ENCODE assay signal across 8 cellular contexts in the genomic region with DNA sequence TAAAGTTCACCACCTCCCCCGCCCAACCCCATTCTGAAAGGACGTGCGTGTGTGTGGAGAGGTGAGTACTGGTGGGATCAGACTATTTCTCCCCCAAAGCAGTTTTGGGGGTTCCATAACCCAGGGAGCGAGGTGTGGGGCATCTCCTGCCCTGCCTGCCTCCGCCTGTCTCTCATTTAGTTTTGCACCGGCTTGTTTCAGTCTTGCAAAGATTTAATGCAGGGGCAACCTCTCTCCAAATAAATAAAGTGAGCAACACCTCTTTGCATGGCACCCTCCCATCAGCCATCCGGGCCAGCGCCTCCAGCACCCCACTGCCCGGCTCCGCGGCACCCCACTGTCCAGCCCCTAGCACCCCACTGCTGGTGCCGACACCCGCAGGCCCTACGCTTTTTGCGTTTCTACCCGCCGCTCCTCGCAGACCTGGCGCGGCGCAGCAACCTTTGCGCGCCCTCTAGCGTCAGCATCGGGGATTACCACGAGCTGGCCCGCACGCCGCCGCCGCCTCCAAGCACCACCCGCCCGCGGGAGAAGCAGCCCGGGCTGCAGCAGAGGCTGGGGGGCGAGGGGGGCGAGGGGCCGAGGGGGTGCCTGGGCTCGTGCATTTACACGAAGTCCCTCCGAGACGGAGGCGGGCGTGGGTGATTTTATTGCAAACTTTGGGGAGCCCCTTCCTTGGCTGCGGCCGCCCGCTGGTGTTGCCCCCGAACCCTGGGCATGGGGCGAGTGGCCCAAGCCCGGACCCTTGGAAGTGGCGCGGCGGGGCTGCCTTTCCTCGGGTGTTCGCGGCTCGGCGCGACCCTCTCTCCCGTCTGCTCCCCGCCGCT. TPM values are rescaled to one million over a fixed set of nuclear protein-coding genes. Genes with fewer than 3 reads are reported as not detected.
A peak's percentile ranks its signal among the peaks of the same experiment; 100 is the strongest.
DNase-seq lines count a peak whose midpoint lies in the region; ATAC-seq and TF ChIP-seq lines count a peak whose summit lies in the region.

No MANE protein-coding gene starts in this region.

- H3K4me2 ChIP-seq in OCI-LY3 (ENCODE audit: low read length) (peak overlapping the region; percentile 96), fibroblast of lung (ENCODE audit: extremely low read depth, insufficient read depth, low read length) (peak overlapping the region; percentile 95)

- TF ChIP-seq CTCF in OCI-LY3 (IDR thresholded peaks at IDR 0.05; ENCODE audit: low read depth, low read length) (peak; percentile 76), fibroblast of lung (conservative IDR thresholded peaks at IDR 0.05 in 1 of 2, IDR thresholded peaks at IDR 0.05 in 1 of 2; ENCODE audit: low read depth in 1 of 2, low read length in 2 of 2) (peak; percentile 63 to 77)

- H3K27me3 Mint-ChIP-seq in natural killer cell treated with Interleukin-12 subunit alpha and Interleukin-12 subunit beta and Interleukin-15 and Interleukin-18, amount 100 ng/mL, for 72 hours, result peaks cover 51 to 61% of the 10 kb centered on the region in 2 donors

- no peak overlapping the region for H3K27ac ChIP-seq in OCI-LY3 (ENCODE audit: low read length)
- no peak overlapping the region for H3K27ac ChIP-seq in fibroblast of lung (ENCODE audit: insufficient read depth, low read length)

- H3K36me3 Mint-ChIP-seq in natural killer cell treated with Interleukin-12 subunit alpha and Interleukin-12 subunit beta and Interleukin-15 and Interleukin-18, amount 100 ng/mL, for 72 hours, result no peaks in the 10 kb centered on the region

- DNase-seq in NCI-H146 (lab: John Stamatoyannopoulos, UW), result peak; percentile 27
- no peak for DNase-seq in NCI-H146 treated with DMSO at 0.1 percent for 48 hours (lab: John Stamatoyannopoulos, UW; ENCODE audit: unreplicated experiment)
- peak; percentile 84 to 90 for DNase-seq in activated T-cell treated with anti-CD3 and anti-CD28 coated beads, Interleukin-2, amount 50 U/mL, for 48 hours
- DNase-seq in fibroblast of lung (ENCODE audit: low read depth in 2 of 2), result peak; percentile 30 to 31
- DNase-seq in natural killer cell treated with Interleukin-12 subunit alpha and Interleukin-12 subunit beta and Interleukin-15 and Interleukin-18, amount 100 ng/mL, for 72 hours (ENCODE audit: low spot score), result peak; percentile 63
- peak; percentile 49 to 85 (median 66) for DNase-seq in stimulated activated naive CD4-positive, alpha-beta T cell (lab: John Stamatoyannopoulos, UW)

- H3K9ac ChIP-seq in OCI-LY3 (ENCODE audit: low read length), result peak overlapping the region; percentile 47
- no peak overlapping the region for H3K9ac ChIP-seq in fibroblast of lung (ENCODE audit: insufficient read depth, low read length)

- H3K79me2 ChIP-seq in OCI-LY3 (ENCODE audit: low read length), result no peaks in the 10 kb centered on the region
- H3K79me2 ChIP-seq in fibroblast of lung (ENCODE audit: control insufficient read depth, insufficient read depth, low read length), result no peaks in the 10 kb centered on the region

- H3K4me1 ChIP-seq in OCI-LY3 (ENCODE audit: low read length) (peaks cover 13% of the 10 kb centered on the region), fibroblast of lung (ENCODE audit: control insufficient read depth, extremely low read depth, insufficient read depth, low read length) (no peaks in the 10 kb centered on the region)

- no peaks in the 10 kb centered on the region for H3K9me3 Mint-ChIP-seq in natural killer cell treated with Interleukin-12 subunit alpha and Interleukin-12 subunit beta and Interleukin-15 and Interleukin-18, amount 100 ng/mL, for 72 hours

- H3K36me3 ChIP-seq in OCI-LY3 (replicated peaks; ENCODE audit: low read depth, low read length), result no peaks in the 10 kb centered on the region
- H3K36me3 ChIP-seq in fibroblast of lung (ENCODE audit: control insufficient read depth, insufficient read depth, low read length), result no peaks in the 10 kb centered on the region

- peak; percentile 75 for ATAC-seq in HG03064 (IDR thresholded peaks at IDR 0.05; ENCODE audit: low read depth, unreplicated experiment)
- ATAC-seq in natural killer cell treated with Interleukin-12 subunit alpha and Interleukin-12 subunit beta and Interleukin-15 and Interleukin-18, amount 100 ng/mL, for 72 hours, result peak; percentile 79 to 84

- no peaks in the 10 kb centered on the region for H3K9me3 ChIP-seq in OCI-LY3 (ENCODE audit: insufficient read depth, low read length)
- H3K9me3 ChIP-seq in fibroblast of lung (ENCODE audit: control insufficient read depth, insufficient read depth, low read depth, low read length), result no peaks in the 10 kb centered on the region

- peaks cover 0 to 6% of the 10 kb centered on the region in 2 donors for H3K4me1 Mint-ChIP-seq in natural killer cell treated with Interleukin-12 subunit alpha and Interleukin-12 subunit beta and Interleukin-15 and Interleukin-18, amount 100 ng/mL, for 72 hours (ENCODE audit: low read depth in 2 of 2)

- peak overlapping the region; percentile 39 for H3K4me3 Mint-ChIP-seq in natural killer cell treated with Interleukin-12 subunit alpha and Interleukin-12 subunit beta and Interleukin-15 and Interleukin-18, amount 100 ng/mL, for 72 hours

- H2AFZ ChIP-seq in OCI-LY3 (ENCODE audit: low read depth, low read length) (peak overlapping the region; percentile 96), fibroblast of lung (ENCODE audit: low read length) (peak overlapping the region; percentile 58)

- H3K27me3 ChIP-seq in OCI-LY3 (ENCODE audit: low read depth, low read length) (peaks cover 43% of the 10 kb centered on the region), fibroblast of lung (ENCODE audit: control insufficient read depth, insufficient read depth, low read length) (peaks cover 8% of the 10 kb centered on the region)

- peak overlapping the region; percentile 85 for H3K4me3 ChIP-seq in OCI-LY3 (ENCODE audit: low read length)
- peak overlapping the region; percentile 50 to 69 (median 60) for H3K4me3 ChIP-seq in fibroblast of lung (replicated peaks in 1 of 4; ENCODE audit: control extremely low read depth in 1 of 4, insufficient read depth in 1 of 4, low read depth in 3 of 4, low read length in 4 of 4)

- no peak overlapping the region for H3K27ac Mint-ChIP-seq in natural killer cell treated with Interleukin-12 subunit alpha and Interleukin-12 subunit beta and Interleukin-15 and Interleukin-18, amount 100 ng/mL, for 72 hours

- H4K20me1 ChIP-seq in OCI-LY3 (ENCODE audit: insufficient read depth, low read length) (no peaks in the 10 kb centered on the region), fibroblast of lung (ENCODE audit: control insufficient read depth, extremely low read depth, insufficient read depth, low read length) (no peaks in the 10 kb centered on the region)

RNA-seq across cellular contexts. Expression of a gene that starts 55.8 kb away (rescaled TPM):
- total RNA-seq in fibroblast of lung, result 24.9 and 40.3 TPM in 2 replicates
- polyA plus RNA-seq in fibroblast of lung, result 11.5 and 26.8 TPM in 2 replicates
- 9.5 and 19.9 TPM in 2 replicates for polyA plus RNA-seq in fibroblast of lung (2012)
- 1.4 and 2.7 TPM in 2 replicates for polyA minus RNA-seq in fibroblast of lung (ENCODE audit: low replicate concordance)
- total RNA-seq in natural killer cell treated with Interleukin-12 subunit alpha and Interleukin-12 subunit beta and Interleukin-15 and Interleukin-18, amount 100 ng/mL, for 72 hours, result 10 to 100 TPM; 39.9 to 79.3 TPM
